Comparison of ENCODE assay signal across 9 cellular contexts in genomic region chr18:54388203-54389142, GRCh38. TPM values are rescaled to one million over a fixed set of nuclear protein-coding genes. Genes with fewer than 3 reads are reported as not detected.
A peak's percentile ranks its signal among the peaks of the same experiment; 100 is the strongest.
DNase-seq lines count a peak whose midpoint lies in the region; ATAC-seq and TF ChIP-seq lines count a peak whose summit lies in the region.
"Had no signal": no experiment of that assay in that cellular context is flagged by ENCODE, and none has a peak within 500 bp of the region (broad histone marks: within the 10 kb centered on the region; RNA-seq: fewer than 3 reads in every experiment).

No MANE protein-coding gene starts in this region.

- H3K4me2 ChIP-seq in Karpas-422 (ENCODE audit: low read depth, low read length, poor library complexity, severe bottlenecking) = no peak overlapping the region

- H3K9me2 ChIP-seq in Karpas-422 (replicated peaks; ENCODE audit: insufficient read depth, low read length) = no peaks in the 10 kb centered on the region

- H3K36me3 ChIP-seq in Karpas-422 (ENCODE audit: insufficient read depth, low read length) = no peaks in the 10 kb centered on the region

- no peaks in the 10 kb centered on the region for H3K9me3 ChIP-seq in Karpas-422 (ENCODE audit: low read length)

- peaks cover 19% of the 10 kb centered on the region for H3K4me1 ChIP-seq in Karpas-422 (ENCODE audit: low read length)

- H3K79me2 ChIP-seq in Karpas-422 (ENCODE audit: low read length) = no peaks in the 10 kb centered on the region

- no peaks in the 10 kb centered on the region for H3K36me3 Mint-ChIP-seq in activated T-helper 17 cell treated with anti-CD3 and anti-CD28 coated beads, Interleukin-2, amount 50 U/mL, for 72 hours (ENCODE audit: low read depth)
- H3K36me3 Mint-ChIP-seq: naive B cell had no signal

- H3K27me3 ChIP-seq in Karpas-422 (ENCODE audit: low read length) = no peaks in the 10 kb centered on the region

- no peak overlapping the region for H3K4me3 ChIP-seq in HFF-Myc (replicated peaks; ENCODE audit: low read depth, low read length)
- no peak overlapping the region for H3K4me3 ChIP-seq in Karpas-422 (ENCODE audit: low read length)

- no peaks in the 10 kb centered on the region for H3K9me3 Mint-ChIP-seq in activated T-helper 17 cell treated with anti-CD3 and anti-CD28 coated beads, Interleukin-2, amount 50 U/mL, for 72 hours

- no peak overlapping the region for H2AFZ ChIP-seq in Karpas-422 (ENCODE audit: low read length)

- DNase-seq in stimulated activated CD4-positive, alpha-beta T cell treated with anti-CD3 and anti-CD28 coated beads, Interleukin-1b, Interleukin-23, amount 100 ng/mL, for 48 hours = peak; percentile 39
- DNase-seq in stimulated activated CD4-positive, alpha-beta T cell treated with anti-CD3 and anti-CD28 coated beads, Interleukin-12 subunit alpha, Interleukin-12 subunit beta, amount 100 ng/mL, for 4 hours = no peak
- DNase-seq in HFF-Myc (ENCODE audit: extremely low read depth, low read depth) = peak; percentile 98
- peak; percentile 56 for DNase-seq in Karpas-422
- peak; percentile 93 for DNase-seq in kidney tubule cell (ENCODE audit: low spot score)
- DNase-seq in NCI-H1694 treated with DMSO at 0.1 percent for 48 hours (lab: John Stamatoyannopoulos, UW) = no peak
- DNase-seq in effector CD8-positive, alpha-beta T cell (lab: John Stamatoyannopoulos, UW) = no peak
- DNase-seq: naive B cell had no signal

- no peak overlapping the region for H3K4me3 Mint-ChIP-seq in activated T-helper 17 cell treated with anti-CD3 and anti-CD28 coated beads, Interleukin-2, amount 50 U/mL, for 72 hours
- H3K4me3 Mint-ChIP-seq: naive B cell had no signal

- H3K27ac Mint-ChIP-seq in activated T-helper 17 cell treated with anti-CD3 and anti-CD28 coated beads, Interleukin-2, amount 50 U/mL, for 72 hours = no peak overlapping the region
- H3K27ac Mint-ChIP-seq: naive B cell had no signal

- TF ChIP-seq CTCF in HFF-Myc (IDR thresholded peaks at IDR 0.05; ENCODE audit: low read depth, low read length, missing control alignments) = no peak

- peak; percentile 89 for ATAC-seq in activated T-helper 17 cell treated with anti-CD3 and anti-CD28 coated beads, Interleukin-2, amount 50 U/mL, for 72 hours (replicated peaks)

- peaks cover 6% of the 10 kb centered on the region for H3K4me1 Mint-ChIP-seq in activated T-helper 17 cell treated with anti-CD3 and anti-CD28 coated beads, Interleukin-2, amount 50 U/mL, for 72 hours
- H3K4me1 Mint-ChIP-seq: naive B cell had no signal

- no peak overlapping the region for H3K27ac ChIP-seq in Karpas-422 (ENCODE audit: low read length)

- no peaks in the 10 kb centered on the region for H4K20me1 ChIP-seq in Karpas-422 (ENCODE audit: insufficient read depth, low read depth, low read length)

- H3K9ac ChIP-seq in Karpas-422 (ENCODE audit: low read length) = no peak overlapping the region

- no peaks in the 10 kb centered on the region for H3K27me3 Mint-ChIP-seq in activated T-helper 17 cell treated with anti-CD3 and anti-CD28 coated beads, Interleukin-2, amount 50 U/mL, for 72 hours

RNA-seq across cellular contexts. Expression of gene C18orf54, which starts 30.8 kb away (rescaled TPM):
- total RNA-seq in Karpas-422 (2014; rRNA removed; shearing (Covaris generic); ENCODE audit: low replicate concordance) = 4.2 and 14.3 TPM in 2 replicates
- total RNA-seq in activated T-helper 17 cell treated with anti-CD3 and anti-CD28 coated beads, Interleukin-2, amount 50 U/mL, for 72 hours = 10 to 100 TPM; 11.5 to 14.0 TPM

RNA-seq across cellular contexts. Expression of gene STARD6, which starts 30.8 kb away (rescaled TPM):
- 0.47 TPM in 1 of 2 replicates, not detected in the other for total RNA-seq in Karpas-422 (2014; rRNA removed; shearing (Covaris generic); ENCODE audit: low replicate concordance)
- under 1 TPM in 1 of 2 donors, not detected in 1; 0.32 TPM for total RNA-seq in activated T-helper 17 cell treated with anti-CD3 and anti-CD28 coated beads, Interleukin-2, amount 50 U/mL, for 72 hours

Comparison
In these comparisons a context has a peak if more than half of its experiments do, and no peak if none do; other contexts are left out.
1. DNase-seq: peak in stimulated activated CD4-positive, alpha-beta T cell treated with anti-CD3 and anti-CD28 coated beads, Interleukin-1b, Interleukin-23, amount 100 ng/mL, for 48 hours (single experiment), HFF-Myc (single experiment), Karpas-422 (single experiment) and kidney tubule cell (single experiment); none in stimulated activated CD4-positive, alpha-beta T cell treated with anti-CD3 and anti-CD28 coated beads, Interleukin-12 subunit alpha, Interleukin-12 subunit beta, amount 100 ng/mL, for 4 hours (single experiment), NCI-H1694 treated with DMSO at 0.1 percent for 48 hours (single experiment) and effector CD8-positive, alpha-beta T cell (single experiment).